ENCODE assay signal across 18 cellular contexts in the genomic region with DNA sequence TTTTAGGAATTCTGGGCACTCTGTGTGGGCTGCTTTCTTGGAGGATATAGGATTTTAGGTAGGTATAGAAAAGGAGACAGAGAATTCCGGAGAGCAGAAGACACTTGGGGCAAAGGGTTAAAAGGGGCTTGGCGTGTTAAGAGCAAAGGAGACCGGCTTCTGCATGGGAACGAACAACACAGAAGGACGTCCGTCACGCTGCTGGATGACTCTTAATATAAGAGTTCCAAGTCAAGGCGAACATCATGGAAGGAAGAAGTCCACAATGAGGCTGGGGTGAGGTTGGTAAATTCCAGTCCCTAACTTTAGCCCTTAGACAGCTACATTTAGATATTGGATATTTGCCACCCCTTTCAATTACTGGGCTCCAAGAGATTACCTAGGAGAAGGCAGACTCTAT. TPM values are rescaled to one million over a fixed set of nuclear protein-coding genes. Genes with fewer than 3 reads are reported as not detected.
DNase-seq lines count a peak whose midpoint lies in the region; ATAC-seq, FAIRE-seq and TF ChIP-seq lines count a peak whose summit lies in the region.
"Had no signal": no experiment of that assay in that cellular context is flagged by ENCODE, and none has a peak within 500 bp of the region (broad histone marks: within the 10 kb centered on the region; RNA-seq: fewer than 3 reads in every experiment).

No MANE protein-coding gene starts in this region.

- no peaks in the 10 kb centered on the region for H3K27me3 ChIP-seq in trophoblast cell (ENCODE audit: insufficient read depth, low read length)
- peaks cover 1 to 43% of the 10 kb centered on the region in 2 experiments for H3K27me3 ChIP-seq in HepG2 (ENCODE audit: control insufficient read depth in 1 of 2, insufficient read depth in 2 of 2, low read length in 2 of 2)
- no peaks in the 10 kb centered on the region for H3K27me3 ChIP-seq in A673 (replicated peaks; ENCODE audit: insufficient read depth, low read depth, low read length, poor library complexity)
- H3K27me3 ChIP-seq: testis had no signal

- no peak overlapping the region for H2BK5ac ChIP-seq in trophoblast cell (ENCODE audit: low read depth, low read length, poor library complexity)

- H4K20me1 ChIP-seq in HepG2 (ENCODE audit: insufficient read depth, low read length): no peaks in the 10 kb centered on the region

- no peak overlapping the region for H2AK5ac ChIP-seq in trophoblast cell (ENCODE audit: low read length)

- H3K9me3 Mint-ChIP-seq in activated CD4-positive, alpha-beta memory T cell treated with anti-CD3 and anti-CD28 coated beads, Interleukin-2, amount 10 ng/mL, durations not matched to agents 7 days and 5 days: no peaks in the 10 kb centered on the region
- no peaks in the 10 kb centered on the region for H3K9me3 Mint-ChIP-seq in activated CD4-positive, alpha-beta memory T cell treated with anti-CD3 and anti-CD28 coated beads for 36 hours
- no peaks in the 10 kb centered on the region for H3K9me3 Mint-ChIP-seq in HFFc6
- H3K9me3 Mint-ChIP-seq in effector memory CD8-positive, alpha-beta T cell: no peaks in the 10 kb centered on the region
- H3K9me3 Mint-ChIP-seq: naive B cell had no signal

- H3K4me3 Mint-ChIP-seq in activated CD4-positive, alpha-beta memory T cell treated with anti-CD3 and anti-CD28 coated beads, Interleukin-2, amount 10 ng/mL, durations not matched to agents 7 days and 5 days: peak overlapping the region; percentile 11
- no peak overlapping the region for H3K4me3 Mint-ChIP-seq in activated CD4-positive, alpha-beta memory T cell treated with anti-CD3 and anti-CD28 coated beads for 36 hours
- peak overlapping the region; percentile 45 for H3K4me3 Mint-ChIP-seq in HFFc6
- peak overlapping the region; percentile 77 to 84 for H3K4me3 Mint-ChIP-seq in effector memory CD8-positive, alpha-beta T cell

- no peak for ATAC-seq in effector memory CD8-positive, alpha-beta T cell (replicated peaks)
- ATAC-seq in HepG2: no peak
- no peak for ATAC-seq in GM19023 (IDR thresholded peaks at IDR 0.05; ENCODE audit: unreplicated experiment)

- H3K27me3 Mint-ChIP-seq in activated CD4-positive, alpha-beta memory T cell treated with anti-CD3 and anti-CD28 coated beads, Interleukin-2, amount 10 ng/mL, durations not matched to agents 7 days and 5 days: no peaks in the 10 kb centered on the region
- H3K27me3 Mint-ChIP-seq in activated CD4-positive, alpha-beta memory T cell treated with anti-CD3 and anti-CD28 coated beads for 36 hours: peaks cover 2% of the 10 kb centered on the region
- H3K27me3 Mint-ChIP-seq in HFFc6 (ENCODE audit: insufficient read depth): peaks cover 3% of the 10 kb centered on the region
- no peaks in the 10 kb centered on the region for H3K27me3 Mint-ChIP-seq in effector memory CD8-positive, alpha-beta T cell

- TF ChIP-seq CTCF in HFFc6 (IDR thresholded peaks at IDR 0.05): no peak
- TF ChIP-seq CTCF in HepG2 (CRISPR knock-in tag; IDR thresholded peaks at IDR 0.05): no peak
- TF ChIP-seq CTCF in A673 (conservative IDR thresholded peaks at IDR 0.05; ENCODE audit: low read depth, low read length): no peak

- no peak overlapping the region for H3K4ac ChIP-seq in trophoblast cell (ENCODE audit: low read depth, low read length)

- H3K4me3 ChIP-seq in trophoblast cell (ENCODE audit: low read depth, low read length) (no peak overlapping the region), HepG2 (replicated peaks in 1 of 3; ENCODE audit: insufficient read depth in 1 of 3, low read depth in 2 of 3, low read length in 3 of 3) (no peak overlapping the region), A673 (ENCODE audit: low read depth, low read length, poor library complexity, severe bottlenecking) (no peak overlapping the region)
- H3K4me3 ChIP-seq: testis had no signal

- no peak for TF ChIP-seq EP300 in HepG2 (IDR thresholded peaks at IDR 0.05; ENCODE audit: low read depth in 2 of 2, low read length in 2 of 2)
- TF ChIP-seq EP300 in HepG2 (CRISPR knock-in tag; IDR thresholded peaks at IDR 0.05; ENCODE audit: borderline replicate concordance): no peak

- POLR2A ChIA-PET in activated CD4-positive, alpha-beta memory T cell treated with anti-CD3 and anti-CD28 coated beads, Interleukin-2, amount 10 ng/mL, durations not matched to agents 7 days and 5 days (lab: Charles Lee): interaction anchor here (1.6 to 15.7 kb wide), 6 partner anchors 15 to 95 kb away, joined by 4 to 492 read pairs (median 9); partner anchors contain the start of gene SLC20A1
- POLR2A ChIA-PET in activated CD4-positive, alpha-beta memory T cell treated with anti-CD3 and anti-CD28 coated beads for 36 hours (lab: Charles Lee): interaction anchor here (4.2 kb wide), 1 partner anchor 16 kb away, joined by 49 read pairs; the partner anchor contains the start of gene SLC20A1
- POLR2A ChIA-PET in HepG2 (lab: Yijun Ruan, JAX): interaction anchor here (8.5 kb wide), 1 partner anchor 15 kb away, joined by 94 read pairs; the partner anchor contains the start of gene SLC20A1
- POLR2A ChIA-PET in A673 (lab: Charles Lee; ENCODE audit: low non-redundant PET): no interaction called here

- peaks cover 13% of the 10 kb centered on the region for H3K79me1 ChIP-seq in trophoblast cell (ENCODE audit: low read length)

- no peaks in the 10 kb centered on the region for H3K79me2 ChIP-seq in trophoblast cell (ENCODE audit: control insufficient read depth, insufficient read depth, low read length, poor library complexity)
- no peaks in the 10 kb centered on the region for H3K79me2 ChIP-seq in HepG2 (ENCODE audit: insufficient read depth, low read length)

- H2AFZ ChIP-seq in trophoblast cell (ENCODE audit: insufficient read depth, low read length, poor library complexity) (no peak overlapping the region), HepG2 (ENCODE audit: low read length) (no peak overlapping the region)

- H3K27ac Mint-ChIP-seq in activated CD4-positive, alpha-beta memory T cell treated with anti-CD3 and anti-CD28 coated beads, Interleukin-2, amount 10 ng/mL, durations not matched to agents 7 days and 5 days: no peak overlapping the region
- H3K27ac Mint-ChIP-seq in activated CD4-positive, alpha-beta memory T cell treated with anti-CD3 and anti-CD28 coated beads for 36 hours: no peak overlapping the region
- peak overlapping the region; percentile 90 for H3K27ac Mint-ChIP-seq in HFFc6
- peak overlapping the region; percentile 89 to 95 for H3K27ac Mint-ChIP-seq in effector memory CD8-positive, alpha-beta T cell

- H4K8ac ChIP-seq in trophoblast cell (ENCODE audit: low read depth, low read length): no peak overlapping the region

- H3K27ac ChIP-seq in trophoblast cell (ENCODE audit: low read depth, low read length): no peak overlapping the region
- no peak overlapping the region for H3K27ac ChIP-seq in HepG2 (ENCODE audit: extremely low read length, insufficient read depth, low read length)
- no peak overlapping the region for H3K27ac ChIP-seq in A673 (ENCODE audit: low read depth, low read length, poor library complexity, severe bottlenecking)
- H3K27ac ChIP-seq: testis had no signal

- in situ Hi-C loops in HepG2 (cut with HindIII; ENCODE audit: extremely low pct_ligation_motif_present, low pct_unique_long_range_greater_than_20kb): loop anchor here (5.0 kb wide), 2 partner anchors 57 to 92 kb away; partner anchors contain the start of gene NT5DC4

- no peaks in the 10 kb centered on the region for H3K36me3 Mint-ChIP-seq in activated CD4-positive, alpha-beta memory T cell treated with anti-CD3 and anti-CD28 coated beads, Interleukin-2, amount 10 ng/mL, durations not matched to agents 7 days and 5 days (ENCODE audit: low read depth)
- no peaks in the 10 kb centered on the region for H3K36me3 Mint-ChIP-seq in activated CD4-positive, alpha-beta memory T cell treated with anti-CD3 and anti-CD28 coated beads for 36 hours
- H3K36me3 Mint-ChIP-seq in HFFc6 (ENCODE audit: low read depth): no peaks in the 10 kb centered on the region
- peaks cover 29% of the 10 kb centered on the region for H3K36me3 Mint-ChIP-seq in effector memory CD8-positive, alpha-beta T cell (ENCODE audit: insufficient read depth)
- H3K36me3 Mint-ChIP-seq: naive B cell had no signal

- no peak overlapping the region for H4K12ac ChIP-seq in trophoblast cell (ENCODE audit: low read depth, low read length)

- peaks cover 91% of the 10 kb centered on the region for H3K4me1 Mint-ChIP-seq in activated CD4-positive, alpha-beta memory T cell treated with anti-CD3 and anti-CD28 coated beads, Interleukin-2, amount 10 ng/mL, durations not matched to agents 7 days and 5 days
- H3K4me1 Mint-ChIP-seq in activated CD4-positive, alpha-beta memory T cell treated with anti-CD3 and anti-CD28 coated beads for 36 hours (ENCODE audit: low read depth): peaks cover 80% of the 10 kb centered on the region
- peaks cover 74% of the 10 kb centered on the region for H3K4me1 Mint-ChIP-seq in HFFc6 (ENCODE audit: low read depth)
- H3K4me1 Mint-ChIP-seq in effector memory CD8-positive, alpha-beta T cell (ENCODE audit: low read depth in 2 of 2): peaks cover 74 to 82% of the 10 kb centered on the region in 2 donors

- H2BK120ac ChIP-seq in trophoblast cell (ENCODE audit: insufficient read depth, low read length, poor library complexity): peak overlapping the region; percentile 30

- H3K9ac ChIP-seq in trophoblast cell (ENCODE audit: low read length) (no peak overlapping the region), HepG2 (ENCODE audit: insufficient read depth, low read depth, low read length) (no peak overlapping the region)

- H3K4me2 ChIP-seq in trophoblast cell (ENCODE audit: low read length): no peak overlapping the region
- H3K4me2 ChIP-seq in HepG2 (ENCODE audit: low read depth, low read length): no peak overlapping the region

- no peak for DNase-seq in activated CD4-positive, alpha-beta memory T cell treated with anti-CD3 and anti-CD28 coated beads, Interleukin-2, amount 10 ng/mL, durations not matched to agents 7 days and 5 days
- no peak for DNase-seq in activated CD4-positive, alpha-beta memory T cell treated with anti-CD3 and anti-CD28 coated beads for 36 hours
- DNase-seq in HFFc6 (no peak), trophoblast cell (peak; percentile 15 to 51), HepG2 (ENCODE audit: low spot score) (no peak), A673 (ENCODE audit: low spot score) (no peak)
- DNase-seq in effector memory CD8-positive, alpha-beta T cell: no peak
- DNase-seq: activated CD4-positive, alpha-beta T cell treated with anti-CD3 and anti-CD28 coated beads, Interleukin-2, amount 50 U/mL, for 4 hours; effector CD8-positive, alpha-beta T cell; foreskin fibroblast; MM.1S; naive B cell; NCI-H2029; NCI-H526; stimulated activated CD4-positive, alpha-beta T cell treated with anti-CD3 and anti-CD28 coated beads, Interleukin-1b, Interleukin-23, amount 100 ng/mL, for 48 hours; testis had no signal

- TF ChIP-seq POLR2A in HepG2 (IDR thresholded peaks at IDR 0.05; ENCODE audit: insufficient read depth in 1 of 2, low read depth in 2 of 2, low read length in 2 of 2): no peak

- H3K36me3 ChIP-seq in trophoblast cell (ENCODE audit: control insufficient read depth in 1 of 2, insufficient read depth in 2 of 2, low read length in 2 of 2) (no peaks in the 10 kb centered on the region), HepG2 (replicated peaks in 1 of 2; ENCODE audit: control insufficient read depth in 1 of 2, insufficient read depth in 2 of 2, low read length in 2 of 2) (no peaks in the 10 kb centered on the region), A673 (ENCODE audit: insufficient read depth, low read length, poor library complexity, severe bottlenecking) (no peaks in the 10 kb centered on the region)

- H3K18ac ChIP-seq in trophoblast cell (ENCODE audit: low read length): no peak overlapping the region

- H2BK12ac ChIP-seq in trophoblast cell (ENCODE audit: low read length): peak overlapping the region; percentile 27

- no peak for FAIRE-seq in HepG2 (lab: Jason Lieb, UNC)
- FAIRE-seq: bronchial epithelial cell had no signal

- intact Hi-C loops in activated CD4-positive, alpha-beta memory T cell treated with anti-CD3 and anti-CD28 coated beads for 36 hours (cut with micrococcal nuclease): loop anchor here (2.0 to 10.0 kb wide), 2 partner anchors 45 to 255 kb away; partner anchors contain the start of gene CHCHD5
- intact Hi-C loops in HepG2 (cut with micrococcal nuclease; ENCODE audit: unreplicated experiment): no loop called here
- intact Hi-C loops in A673 (cut with micrococcal nuclease; ENCODE audit: unreplicated experiment): loop anchor here (5.0 kb wide), 1 partner anchor 327 kb away; no protein-coding TSS in a partner anchor

- TF ChIP-seq RAD21 in HepG2 (CRISPR knock-in tag; IDR thresholded peaks at IDR 0.05): no peak

- BruUV-seq in HepG2 (replicated peaks; lab: Mats Ljungman, UMichigan) (no TSS peak), A673 (replicated peaks; lab: Mats Ljungman, UMichigan) (no TSS peak)

- no peak overlapping the region for H3K23ac ChIP-seq in trophoblast cell (ENCODE audit: low read length)

- no peak overlapping the region for H3K14ac ChIP-seq in trophoblast cell (ENCODE audit: low read length)

- no CpG with 5 or more reads among the region's 8 CpGs for WGBS in trophoblast cell (ENCODE audit: extremely low coverage, insufficient coverage, insufficient read length)
- 73% methylated on average over 8 of the region's 8 CpGs for WGBS in HepG2 (ENCODE audit: low lambda C conversion rate)

- H4K91ac ChIP-seq in trophoblast cell (ENCODE audit: low read depth, low read length): peak overlapping the region; percentile 39

- peaks cover 27 to 32% of the 10 kb centered on the region in 2 experiments for H3K4me1 ChIP-seq in trophoblast cell (ENCODE audit: control insufficient read depth in 1 of 2, insufficient read depth in 2 of 2, low read length in 2 of 2)
- H3K4me1 ChIP-seq in HepG2 (ENCODE audit: insufficient read depth, low read length): peaks cover 65% of the 10 kb centered on the region
- peaks cover 6% of the 10 kb centered on the region for H3K4me1 ChIP-seq in A673 (ENCODE audit: insufficient read depth, low read length, poor library complexity, severe bottlenecking)

- no peaks in the 10 kb centered on the region for H3K9me3 ChIP-seq in trophoblast cell (ENCODE audit: insufficient read depth, low read depth, low read length)
- H3K9me3 ChIP-seq in HepG2 (ENCODE audit: low read length): no peaks in the 10 kb centered on the region
- no peaks in the 10 kb centered on the region for H3K9me3 ChIP-seq in A673 (ENCODE audit: low read depth, low read length, poor library complexity, severe bottlenecking)
- H3K9me3 ChIP-seq: testis had no signal

- CTCF ChIA-PET in activated CD4-positive, alpha-beta memory T cell treated with anti-CD3 and anti-CD28 coated beads, Interleukin-2, amount 10 ng/mL, durations not matched to agents 7 days and 5 days (lab: Charles Lee): interaction anchor here (1.0 to 12.8 kb wide), 5 partner anchors 8 to 149 kb away, joined by 3 to 221 read pairs (median 172); partner anchors contain the start of gene SLC20A1
- CTCF ChIA-PET in activated CD4-positive, alpha-beta memory T cell treated with anti-CD3 and anti-CD28 coated beads for 36 hours (lab: Charles Lee): interaction anchor here (0.9 to 4.1 kb wide), 5 partner anchors 15 to 96 kb away, joined by 3 to 34 read pairs (median 31); partner anchors contain the start of gene SLC20A1
- CTCF ChIA-PET in HepG2 (lab: Yijun Ruan, JAX; ENCODE audit: low intra/inter-chr PET ratio, low total read pairs): interaction anchor here (7.3 kb wide), 1 partner anchor 96 kb away, joined by 113 read pairs; no protein-coding TSS in a partner anchor
- CTCF ChIA-PET in A673 (lab: Charles Lee): no interaction called here

RNA-seq across cellular contexts. Expression of gene SLC20A1, which starts 15.9 kb away (rescaled TPM):
- 100 to 1,000 TPM; 152 to 158 TPM for total RNA-seq in activated CD4-positive, alpha-beta memory T cell treated with anti-CD3 and anti-CD28 coated beads, Interleukin-2, amount 10 ng/mL, durations not matched to agents 7 days and 5 days
- 10 to 100 TPM; 88.8 to 91.3 TPM for total RNA-seq in activated CD4-positive, alpha-beta memory T cell treated with anti-CD3 and anti-CD28 coated beads for 36 hours
- total RNA-seq in HFFc6 (2021; fragmentation: NEBNext Ultra II Directional; extraction: Animal tissue kit (Norgen Biotek cat#: 25700)): 100 to 1,000 TPM; 147 to 225 (median 195) TPM
- polyA plus RNA-seq in trophoblast cell (2013): 25.1 and 26.0 TPM in 2 replicates
- total RNA-seq in HepG2 (2016; rRNA removed; fragmentation: Illumina TruSeq; extraction: Trizol): 60.1 and 85.9 TPM in 2 replicates
- 12.7 and 13.6 TPM in 2 replicates for total RNA-seq in HepG2 (2016; cell fraction: cytosol; rRNA removed; fragmentation: Illumina TruSeq; extraction: Trizol; ENCODE audit: low read depth)
- 58.0 and 89.3 TPM in 2 replicates for total RNA-seq in HepG2 (2016; cell fraction: insoluble cytoplasmic fraction; rRNA removed; fragmentation: Illumina TruSeq; extraction: Trizol)
- total RNA-seq in HepG2 (2016; cell fraction: membrane; rRNA removed; fragmentation: Illumina TruSeq; extraction: Trizol): 41.9 and 44.0 TPM in 2 replicates
- total RNA-seq in HepG2 (2016; cell fraction: nucleus; rRNA removed; fragmentation: Illumina TruSeq; extraction: Trizol): 130 and 144 TPM in 2 replicates
- polyA plus RNA-seq in HepG2 (2011; rRNA removed): 54.0 and 70.6 TPM in 2 replicates
- 47.5 and 83.7 TPM in 2 replicates for polyA plus RNA-seq in HepG2 (2011; cell fraction: cytosol; rRNA removed)
- 80.6 and 124 TPM in 2 replicates for polyA plus RNA-seq in HepG2 (2011; cell fraction: nucleus; rRNA removed)
- polyA plus RNA-seq in HepG2 (2012): 121 and 142 TPM in 2 replicates
- polyA plus RNA-seq in HepG2 (2016; cell fraction: cytosol; fragmentation: Illumina TruSeq; extraction: Trizol; ENCODE audit: low read depth): 7.3 and 8.2 TPM in 2 replicates
- polyA plus RNA-seq in HepG2 (2016; cell fraction: insoluble cytoplasmic fraction; fragmentation: Illumina TruSeq; extraction: Trizol; ENCODE audit: low read depth): 42.8 and 44.4 TPM in 2 replicates
- polyA plus RNA-seq in HepG2 (2016; cell fraction: membrane; fragmentation: Illumina TruSeq; extraction: Trizol; ENCODE audit: low read depth): 21.0 and 21.5 TPM in 2 replicates
- 155 and 157 TPM in 2 replicates for polyA plus RNA-seq in HepG2 (2016; cell fraction: nucleus; fragmentation: Illumina TruSeq; extraction: Trizol; ENCODE audit: insufficient read depth, low read depth)
- 36.0 and 75.9 TPM in 2 replicates for polyA minus RNA-seq in HepG2 (2011; rRNA and poly(A)+ RNA removed; ENCODE audit: low replicate concordance)
- polyA minus RNA-seq in HepG2 (2011; cell fraction: cytosol; rRNA and poly(A)+ RNA removed): 63.7 and 90.7 TPM in 2 replicates
- 154 and 209 TPM in 2 replicates for polyA minus RNA-seq in HepG2 (2011; cell fraction: nucleus; rRNA and poly(A)+ RNA removed)
- total RNA-seq in A673 (2021): 120 and 148 TPM in 2 replicates

RNA-seq across cellular contexts. Expression of gene CHCHD5, which starts 45.4 kb away (rescaled TPM):
- total RNA-seq in activated CD4-positive, alpha-beta memory T cell treated with anti-CD3 and anti-CD28 coated beads, Interleukin-2, amount 10 ng/mL, durations not matched to agents 7 days and 5 days: 10 to 100 TPM; 40.0 to 47.5 TPM
- total RNA-seq in activated CD4-positive, alpha-beta memory T cell treated with anti-CD3 and anti-CD28 coated beads for 36 hours: 10 to 100 TPM; 39.3 to 41.4 TPM
- 10 to 100 TPM; 26.9 to 43.2 (median 32.6) TPM for total RNA-seq in HFFc6 (2021; fragmentation: NEBNext Ultra II Directional; extraction: Animal tissue kit (Norgen Biotek cat#: 25700))
- polyA plus RNA-seq in trophoblast cell (2013): 17.5 and 20.8 TPM in 2 replicates
- total RNA-seq in HepG2 (2016; rRNA removed; fragmentation: Illumina TruSeq; extraction: Trizol): 22.8 and 23.9 TPM in 2 replicates
- total RNA-seq in HepG2 (2016; cell fraction: cytosol; rRNA removed; fragmentation: Illumina TruSeq; extraction: Trizol; ENCODE audit: low read depth): 27.4 and 35.9 TPM in 2 replicates
- total RNA-seq in HepG2 (2016; cell fraction: insoluble cytoplasmic fraction; rRNA removed; fragmentation: Illumina TruSeq; extraction: Trizol): 21.3 and 24.7 TPM in 2 replicates
- 27.3 and 31.8 TPM in 2 replicates for total RNA-seq in HepG2 (2016; cell fraction: membrane; rRNA removed; fragmentation: Illumina TruSeq; extraction: Trizol)
- 13.0 and 14.1 TPM in 2 replicates for total RNA-seq in HepG2 (2016; cell fraction: nucleus; rRNA removed; fragmentation: Illumina TruSeq; extraction: Trizol)
- polyA plus RNA-seq in HepG2 (2011; rRNA removed): 19.0 and 22.7 TPM in 2 replicates
- polyA plus RNA-seq in HepG2 (2011; cell fraction: cytosol; rRNA removed): 20.8 and 43.9 TPM in 2 replicates
- polyA plus RNA-seq in HepG2 (2011; cell fraction: nucleus; rRNA removed): 36.4 and 41.5 TPM in 2 replicates
- 27.5 and 32.7 TPM in 2 replicates for polyA plus RNA-seq in HepG2 (2012)
- 44.4 and 53.5 TPM in 2 replicates for polyA plus RNA-seq in HepG2 (2016; cell fraction: cytosol; fragmentation: Illumina TruSeq; extraction: Trizol; ENCODE audit: low read depth)
- polyA plus RNA-seq in HepG2 (2016; cell fraction: insoluble cytoplasmic fraction; fragmentation: Illumina TruSeq; extraction: Trizol; ENCODE audit: low read depth): 36.8 and 37.7 TPM in 2 replicates
- 42.6 and 49.8 TPM in 2 replicates for polyA plus RNA-seq in HepG2 (2016; cell fraction: membrane; fragmentation: Illumina TruSeq; extraction: Trizol; ENCODE audit: low read depth)
- 30.3 TPM in 2 replicates for polyA plus RNA-seq in HepG2 (2016; cell fraction: nucleus; fragmentation: Illumina TruSeq; extraction: Trizol; ENCODE audit: insufficient read depth, low read depth)
- 8.7 and 43.9 TPM in 2 replicates for polyA minus RNA-seq in HepG2 (2011; rRNA and poly(A)+ RNA removed; ENCODE audit: low replicate concordance)
- polyA minus RNA-seq in HepG2 (2011; cell fraction: cytosol; rRNA and poly(A)+ RNA removed): 12.2 and 12.4 TPM in 2 replicates
- 10.4 and 12.4 TPM in 2 replicates for polyA minus RNA-seq in HepG2 (2011; cell fraction: nucleus; rRNA and poly(A)+ RNA removed)
- total RNA-seq in A673 (2021): 37.1 and 41.4 TPM in 2 replicates

Comparison
In these comparisons a context has a peak if more than half of its experiments do, and no peak if none do; other contexts are left out.
1. DNase-seq: peak in trophoblast cell (2 of 2); none in activated CD4-positive, alpha-beta memory T cell treated with anti-CD3 and anti-CD28 coated beads, Interleukin-2, amount 10 ng/mL, durations not matched to agents 7 days and 5 days (single experiment), activated CD4-positive, alpha-beta memory T cell treated with anti-CD3 and anti-CD28 coated beads for 36 hours (single experiment), HFFc6 (single experiment), effector memory CD8-positive, alpha-beta T cell (0 of 3), HepG2 (single experiment) and A673 (single experiment).
2. H3K27ac Mint-ChIP-seq: peak in HFFc6 (single experiment) and effector memory CD8-positive, alpha-beta T cell (2 of 2); none in activated CD4-positive, alpha-beta memory T cell treated with anti-CD3 and anti-CD28 coated beads, Interleukin-2, amount 10 ng/mL, durations not matched to agents 7 days and 5 days (single experiment) and activated CD4-positive, alpha-beta memory T cell treated with anti-CD3 and anti-CD28 coated beads for 36 hours (single experiment).